Comparison of ENCODE assay signal across 12 cellular contexts in genomic region chr3:157134620-157135191, GRCh38. TPM values are rescaled to one million over a fixed set of nuclear protein-coding genes. Genes with fewer than 3 reads are reported as not detected.
A peak's percentile ranks its signal among the peaks of the same experiment; 100 is the strongest.
DNase-seq lines count a peak whose midpoint lies in the region; ATAC-seq and TF ChIP-seq lines count a peak whose summit lies in the region.
"Had no signal": no experiment of that assay in that cellular context is flagged by ENCODE, and none has a peak within 500 bp of the region (broad histone marks: within the 10 kb centered on the region; RNA-seq: fewer than 3 reads in every experiment).

No MANE protein-coding gene starts in this region.

- POLR2A ChIA-PET in MCF 10A (lab: Yijun Ruan, JAX) = interaction anchor here (0.6 to 18.7 kb wide), 6 partner anchors 36 to 579 kb away, joined by 3 to 331 read pairs (median 24); partner anchors contain the start of genes SSR3 and TIPARP

- H3K4me1 ChIP-seq in breast epithelium (peaks cover 4% of the 10 kb centered on the region in 2 donors), GM23338 (ENCODE audit: insufficient read depth) (peaks cover 10% of the 10 kb centered on the region)

- H3K27ac Mint-ChIP-seq in MCF 10A (ENCODE audit: low read depth, unreplicated experiment) (no peak overlapping the region), GM23338 (no peak overlapping the region)
- H3K27ac Mint-ChIP-seq: dendritic cell treated with granulocyte-macrophage colony-stimulating factor and Interleukin-4, amounts not matched to agents 40 ng/mL and 50 ng/mL, for 4 days; HFFc6 had no signal

- no peak overlapping the region for H3K4me2 ChIP-seq in GM23338
- H3K4me2 ChIP-seq: BLaER1 had no signal

- 0 out of 2 replicates have a peak, but pooled peaks cover 5% of the 10 kb centered on the region for H4K20me1 ChIP-seq in GM23338 (replicated peaks; ENCODE audit: insufficient read depth)
- H4K20me1 ChIP-seq: BLaER1 had no signal

- CTCF ChIA-PET in MCF 10A (lab: Yijun Ruan, JAX) = interaction anchor here (0.7 to 10.3 kb wide), 4 partner anchors 50 to 594 kb away, joined by 3 to 260 read pairs (median 4); partner anchors contain the start of gene SSR3

- H3K27me3 ChIP-seq in breast epithelium = no peaks in the 10 kb centered on the region
- no peaks in the 10 kb centered on the region for H3K27me3 ChIP-seq in GM23338 (ENCODE audit: insufficient read depth)
- H3K27me3 ChIP-seq: BLaER1 had no signal

- H3K79me2 ChIP-seq in GM23338 (replicated peaks; ENCODE audit: insufficient read depth) = no peaks in the 10 kb centered on the region

- TF ChIP-seq POLR2A in breast epithelium (IDR thresholded peaks at IDR 0.05) = no peak

- no peak for DNase-seq in breast epithelium (ENCODE audit: low spot score in 2 of 2)
- DNase-seq in MCF 10A (ENCODE audit: unreplicated experiment) = no peak
- DNase-seq in fibroblast of the aortic adventitia (ENCODE audit: low read depth) = peak; percentile 85
- no peak for DNase-seq in GM23338 (ENCODE audit: low spot score)
- no peak for DNase-seq in NOMO-1 treated with dmso at 0.1 percent for 144 hours (lab: John Stamatoyannopoulos, UW; ENCODE audit: unreplicated experiment)
- DNase-seq in dedifferentiated amniotic fluid mesenchymal stem cell (ENCODE audit: extremely low spot score) = no peak
- no peak for DNase-seq in COLO829 (ENCODE audit: low spot score)
- DNase-seq: HFFc6, SHP77 had no signal

- no peak for TF ChIP-seq CTCF in breast epithelium (IDR thresholded peaks at IDR 0.05)
- TF ChIP-seq CTCF in MCF 10A (IDR thresholded peaks at IDR 0.05; ENCODE audit: unreplicated experiment) = no peak
- no peak for TF ChIP-seq CTCF in fibroblast of the aortic adventitia (IDR thresholded peaks at IDR 0.05; ENCODE audit: insufficient read depth, low read length)
- TF ChIP-seq CTCF in GM23338 (conservative IDR thresholded peaks at IDR 0.05; ENCODE audit: low read depth in 2 of 2) = no peak

- H3K9me2 ChIP-seq in GM23338 (ENCODE audit: insufficient read depth) = no peaks in the 10 kb centered on the region

- H3K4me3 Mint-ChIP-seq in MCF 10A (ENCODE audit: unreplicated experiment) = no peak overlapping the region
- no peak overlapping the region for H3K4me3 Mint-ChIP-seq in GM23338
- H3K4me3 Mint-ChIP-seq: dendritic cell treated with granulocyte-macrophage colony-stimulating factor and Interleukin-4, amounts not matched to agents 40 ng/mL and 50 ng/mL, for 4 days; HFFc6 had no signal

- intact Hi-C loops in breast epithelium (cut with DNase I; ENCODE audit: low total_unique reads) (no loop called here), MCF 10A (cut with micrococcal nuclease) (loop anchor here (5.0 to 10.0 kb wide), 2 partner anchors 317 to 1140 kb away; no protein-coding TSS in a partner anchor)

- H3K27me3 Mint-ChIP-seq in MCF 10A (ENCODE audit: insufficient read depth, unreplicated experiment) (no peaks in the 10 kb centered on the region), GM23338 (ENCODE audit: insufficient read depth, low read depth, poor library complexity) (peaks cover 11% of the 10 kb centered on the region)

- BruUV-seq in MCF 10A (replicated peaks; lab: Mats Ljungman, UMichigan) = no TSS peak

- no peaks in the 10 kb centered on the region for H3K36me3 ChIP-seq in breast epithelium
- H3K36me3 ChIP-seq in GM23338 (ENCODE audit: insufficient read depth) = no peaks in the 10 kb centered on the region
- H3K36me3 ChIP-seq: BLaER1 had no signal

- no peak overlapping the region for H2AFZ ChIP-seq in GM23338

- H3K36me3 Mint-ChIP-seq in MCF 10A (ENCODE audit: insufficient read depth, unreplicated experiment) (no peaks in the 10 kb centered on the region), GM23338 (ENCODE audit: low read depth) (no peaks in the 10 kb centered on the region)

- H3K4me3 ChIP-seq in breast epithelium (no peak overlapping the region), fibroblast of the aortic adventitia (ENCODE audit: low read depth, low read length) (no peak overlapping the region), GM23338 (no peak overlapping the region)
- H3K4me3 ChIP-seq: BLaER1 had no signal

- no peaks in the 10 kb centered on the region for H3K9me3 ChIP-seq in breast epithelium
- H3K9me3 ChIP-seq: BLaER1 had no signal

- peak overlapping the region; percentile 4 to 58 for H3K27ac ChIP-seq in breast epithelium
- H3K27ac ChIP-seq in GM23338 (ENCODE audit: low read depth) = no peak overlapping the region
- H3K27ac ChIP-seq: BLaER1 had no signal

- H3F3A ChIP-seq in GM23338 (replicated peaks; ENCODE audit: low read depth) = no peaks in the 10 kb centered on the region

- peak; percentile 51 for ATAC-seq in HG03558 (IDR thresholded peaks at IDR 0.05; ENCODE audit: extremely low read depth, unreplicated experiment)
- ATAC-seq in GM23338 = no peak

- H3K4me1 Mint-ChIP-seq in MCF 10A (ENCODE audit: insufficient read depth, unreplicated experiment) (peaks cover 44% of the 10 kb centered on the region), GM23338 (peaks cover 16% of the 10 kb centered on the region)

- no peaks in the 10 kb centered on the region for H3K9me3 Mint-ChIP-seq in MCF 10A (ENCODE audit: unreplicated experiment)
- no peaks in the 10 kb centered on the region for H3K9me3 Mint-ChIP-seq in GM23338
- H3K9me3 Mint-ChIP-seq: dendritic cell treated with granulocyte-macrophage colony-stimulating factor and Interleukin-4, amounts not matched to agents 40 ng/mL and 50 ng/mL, for 4 days; HFFc6 had no signal

TF ChIP-seq in GM23338, 12 proteins besides CTCF, POLR2A, EP300 and RAD21 (continues in another document):
- TF ChIP-seq NANOG (IDR thresholded peaks at IDR 0.05; ENCODE audit: borderline replicate concordance) = no peak
- TF ChIP-seq, protein P1, sequence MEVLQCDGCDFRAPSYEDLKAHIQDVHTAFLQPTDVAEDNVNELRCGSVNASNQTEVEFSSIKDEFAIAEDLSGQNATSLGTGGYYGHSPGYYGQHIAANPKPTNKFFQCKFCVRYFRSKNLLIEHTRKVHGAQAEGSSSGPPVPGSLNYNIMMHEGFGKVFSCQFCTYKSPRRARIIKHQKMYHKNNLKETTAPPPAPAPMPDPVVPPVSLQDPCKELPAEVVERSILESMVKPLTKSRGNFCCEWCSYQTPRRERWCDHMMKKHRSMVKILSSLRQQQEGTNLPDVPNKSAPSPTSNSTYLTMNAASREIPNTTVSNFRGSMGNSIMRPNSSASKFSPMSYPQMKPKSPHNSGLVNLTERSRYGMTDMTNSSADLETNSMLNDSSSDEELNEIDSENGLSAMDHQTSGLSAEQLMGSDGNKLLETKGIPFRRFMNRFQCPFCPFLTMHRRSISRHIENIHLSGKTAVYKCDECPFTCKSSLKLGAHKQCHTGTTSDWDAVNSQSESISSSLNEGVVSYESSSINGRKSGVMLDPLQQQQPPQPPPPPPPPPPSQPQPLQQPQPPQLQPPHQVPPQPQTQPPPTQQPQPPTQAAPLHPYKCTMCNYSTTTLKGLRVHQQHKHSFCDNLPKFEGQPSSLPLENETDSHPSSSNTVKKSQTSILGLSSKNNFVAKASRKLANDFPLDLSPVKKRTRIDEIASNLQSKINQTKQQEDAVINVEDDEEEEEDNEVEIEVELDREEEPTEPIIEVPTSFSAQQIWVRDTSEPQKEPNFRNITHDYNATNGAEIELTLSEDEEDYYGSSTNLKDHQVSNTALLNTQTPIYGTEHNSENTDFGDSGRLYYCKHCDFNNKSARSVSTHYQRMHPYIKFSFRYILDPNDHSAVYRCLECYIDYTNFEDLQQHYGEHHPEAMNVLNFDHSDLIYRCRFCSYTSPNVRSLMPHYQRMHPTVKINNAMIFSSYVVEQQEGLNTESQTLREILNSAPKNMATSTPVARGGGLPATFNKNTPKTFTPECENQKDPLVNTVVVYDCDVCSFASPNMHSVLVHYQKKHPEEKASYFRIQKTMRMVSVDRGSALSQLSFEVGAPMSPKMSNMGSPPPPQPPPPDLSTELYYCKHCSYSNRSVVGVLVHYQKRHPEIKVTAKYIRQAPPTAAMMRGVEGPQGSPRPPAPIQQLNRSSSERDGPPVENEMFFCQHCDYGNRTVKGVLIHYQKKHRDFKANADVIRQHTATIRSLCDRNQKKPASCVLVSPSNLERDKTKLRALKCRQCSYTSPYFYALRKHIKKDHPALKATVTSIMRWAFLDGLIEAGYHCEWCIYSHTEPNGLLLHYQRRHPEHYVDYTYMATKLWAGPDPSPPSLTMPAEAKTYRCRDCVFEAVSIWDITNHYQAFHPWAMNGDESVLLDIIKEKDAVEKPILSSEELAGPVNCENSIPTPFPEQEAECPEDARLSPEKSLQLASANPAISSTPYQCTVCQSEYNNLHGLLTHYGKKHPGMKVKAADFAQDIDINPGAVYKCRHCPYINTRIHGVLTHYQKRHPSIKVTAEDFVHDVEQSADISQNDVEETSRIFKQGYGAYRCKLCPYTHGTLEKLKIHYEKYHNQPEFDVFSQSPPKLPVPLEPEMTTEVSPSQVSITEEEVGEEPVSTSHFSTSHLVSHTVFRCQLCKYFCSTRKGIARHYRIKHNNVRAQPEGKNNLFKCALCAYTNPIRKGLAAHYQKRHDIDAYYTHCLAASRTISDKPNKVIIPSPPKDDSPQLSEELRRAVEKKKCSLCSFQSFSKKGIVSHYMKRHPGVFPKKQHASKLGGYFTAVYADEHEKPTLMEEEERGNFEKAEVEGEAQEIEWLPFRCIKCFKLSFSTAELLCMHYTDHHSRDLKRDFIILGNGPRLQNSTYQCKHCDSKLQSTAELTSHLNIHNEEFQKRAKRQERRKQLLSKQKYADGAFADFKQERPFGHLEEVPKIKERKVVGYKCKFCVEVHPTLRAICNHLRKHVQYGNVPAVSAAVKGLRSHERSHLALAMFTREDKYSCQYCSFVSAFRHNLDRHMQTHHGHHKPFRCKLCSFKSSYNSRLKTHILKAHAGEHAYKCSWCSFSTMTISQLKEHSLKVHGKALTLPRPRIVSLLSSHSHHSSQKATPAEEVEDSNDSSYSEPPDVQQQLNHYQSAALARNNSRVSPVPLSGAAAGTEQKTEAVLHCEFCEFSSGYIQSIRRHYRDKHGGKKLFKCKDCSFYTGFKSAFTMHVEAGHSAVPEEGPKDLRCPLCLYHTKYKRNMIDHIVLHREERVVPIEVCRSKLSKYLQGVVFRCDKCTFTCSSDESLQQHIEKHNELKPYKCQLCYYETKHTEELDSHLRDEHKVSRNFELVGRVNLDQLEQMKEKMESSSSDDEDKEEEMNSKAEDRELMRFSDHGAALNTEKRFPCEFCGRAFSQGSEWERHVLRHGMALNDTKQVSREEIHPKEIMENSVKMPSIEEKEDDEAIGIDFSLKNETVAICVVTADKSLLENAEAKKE (CRISPR knock-in tag; IDR thresholded peaks at IDR 0.05) = no peak

RNA-seq across cellular contexts. Expression of gene CCNL1, which starts 25.2 kb away (rescaled TPM):
- total RNA-seq in breast epithelium = 100 to 1,000 TPM; 270 to 573 (median 300) TPM
- 103 and 112 TPM in 2 replicates for total RNA-seq in MCF 10A (2022)
- 86.7 and 138 TPM in 2 replicates for total RNA-seq in fibroblast of the aortic adventitia (ENCODE audit: low replicate concordance)
- total RNA-seq in GM23338 (2014; rRNA removed; shearing (Covaris generic)) = 86.9 and 134 TPM in 2 replicates
- 96.2 and 108 TPM in 2 replicates for polyA plus RNA-seq in GM23338 (2016; fragmentation: Nextera tagmentation; extraction: Ambion mirVana)
